In genomic region chr11:6362868-6363678, GRCh38 we compare ENCODE assay signal across 8 cellular contexts. TPM values are rescaled to one million over a fixed set of nuclear protein-coding genes. Genes with fewer than 3 reads are reported as not detected.
DNase-seq lines count a peak whose midpoint lies in the region; ATAC-seq and TF ChIP-seq lines count a peak whose summit lies in the region.

No MANE protein-coding gene starts in this region.

- 56% methylated on average over 6 of the region's 6 CpGs for WGBS in prostate gland

- H3K4me1 ChIP-seq in cardiac muscle cell (ENCODE audit: low read depth) (peaks cover 5% of the 10 kb centered on the region), prostate gland (replicated peaks) (no peaks in the 10 kb centered on the region), uterus (no peaks in the 10 kb centered on the region)

- H3K36me3 ChIP-seq in cardiac muscle cell (no peaks in the 10 kb centered on the region), prostate gland (no peaks in the 10 kb centered on the region), uterus (no peaks in the 10 kb centered on the region)

- H3K27ac ChIP-seq in cardiac muscle cell: peak overlapping the region; percentile 82
- H3K27ac ChIP-seq in prostate gland: no peak overlapping the region
- H3K27ac ChIP-seq in uterus: no peak overlapping the region

- H3K4me3 ChIP-seq in LNCaP clone FGC (ENCODE audit: low read depth, low read length) (no peak overlapping the region), cardiac muscle cell (no peak overlapping the region), prostate gland (no peak overlapping the region), uterus (no peak overlapping the region)

- no peak overlapping the region for H3K27ac Mint-ChIP-seq in activated naive CD4-positive, alpha-beta T cell treated with anti-CD3 and anti-CD28 coated beads, Interleukin-2, amount 50 U/mL, for 72 hours

- no peaks in the 10 kb centered on the region for H3K9me3 ChIP-seq in cardiac muscle cell (ENCODE audit: low read depth)
- no peaks in the 10 kb centered on the region for H3K9me3 ChIP-seq in prostate gland
- H3K9me3 ChIP-seq in uterus: no peaks in the 10 kb centered on the region

- H3K27me3 ChIP-seq in cardiac muscle cell: no peaks in the 10 kb centered on the region
- no peaks in the 10 kb centered on the region for H3K27me3 ChIP-seq in prostate gland (replicated peaks; ENCODE audit: insufficient read depth)
- H3K27me3 ChIP-seq in uterus: no peaks in the 10 kb centered on the region

- H3K9me3 Mint-ChIP-seq in activated naive CD4-positive, alpha-beta T cell treated with anti-CD3 and anti-CD28 coated beads, Interleukin-2, amount 50 U/mL, for 72 hours: no peaks in the 10 kb centered on the region

- TF ChIP-seq CTCF in LNCaP clone FGC (IDR thresholded peaks at IDR 0.05; ENCODE audit: control insufficient read depth, extremely low read depth, insufficient read depth): peak; percentile 100
- TF ChIP-seq CTCF in cardiac muscle cell (IDR thresholded peaks at IDR 0.05; ENCODE audit: low read depth, low read length): peak; percentile 97
- TF ChIP-seq CTCF in prostate gland (IDR thresholded peaks at IDR 0.05): peak; percentile 43 to 82 (median 68)
- peak; percentile 76 to 83 (median 80) for TF ChIP-seq CTCF in uterus (IDR thresholded peaks at IDR 0.05)

- TF ChIP-seq POLR2A in prostate gland (IDR thresholded peaks at IDR 0.05) (no peak), uterus (IDR thresholded peaks at IDR 0.05) (no peak)

- peak; percentile 96 for ATAC-seq in GM21786 (IDR thresholded peaks at IDR 0.05; ENCODE audit: unreplicated experiment)
- peak; percentile 92 to 94 for ATAC-seq in activated naive CD4-positive, alpha-beta T cell treated with anti-CD3 and anti-CD28 coated beads, Interleukin-2, amount 50 U/mL, for 72 hours

- H3K36me3 Mint-ChIP-seq in activated naive CD4-positive, alpha-beta T cell treated with anti-CD3 and anti-CD28 coated beads, Interleukin-2, amount 50 U/mL, for 72 hours: no peaks in the 10 kb centered on the region

- intact Hi-C loops in prostate gland (cut with DNase I): loop anchor here (5.0 kb wide), 1 partner anchor 341 kb away; no protein-coding TSS in a partner anchor
- intact Hi-C loops in uterus (cut with DNase I; ENCODE audit: low total_unique reads): no loop called here

- DNase-seq in ELR (ENCODE audit: low read depth) (peak; percentile 79), LNCaP clone FGC (ENCODE audit: low read depth) (peak; percentile 43), SK-N-DZ (ENCODE audit: low spot score) (peak; percentile 78), cardiac muscle cell (ENCODE audit: low read depth in 1 of 2, low spot score in 1 of 2) (peak; percentile 86 to 88), prostate gland (ENCODE audit: low spot score) (peak; percentile 67), uterus (peak; percentile 77 to 80)
- peak; percentile 77 to 78 for DNase-seq in activated naive CD4-positive, alpha-beta T cell treated with anti-CD3 and anti-CD28 coated beads, Interleukin-2, amount 50 U/mL, for 72 hours (ENCODE audit: low spot score in 2 of 2)

RNA-seq across cellular contexts. Expression of gene SMPD1, which starts 27.2 kb away (rescaled TPM):
- polyA plus RNA-seq in SK-N-DZ (2014; cell fraction: cytosol; rRNA removed): 9.4 and 10.2 TPM in 2 replicates
- 21.2 and 23.6 TPM in 2 replicates for polyA plus RNA-seq in SK-N-DZ (2014; cell fraction: nucleus; rRNA removed)
- total RNA-seq in activated naive CD4-positive, alpha-beta T cell treated with anti-CD3 and anti-CD28 coated beads, Interleukin-2, amount 50 U/mL, for 72 hours: 10 to 100 TPM; 13.1 to 24.8 TPM
- 44.8 and 52.1 TPM in 2 replicates for total RNA-seq in cardiac muscle cell
- polyA plus RNA-seq in cardiac muscle cell: 29.2 and 43.8 TPM in 2 replicates
- total RNA-seq in prostate gland: 10 to 100 TPM; 51.7 to 59.2 TPM
- total RNA-seq in uterus: 10 to 100 TPM in 3 of 4 donors, 1 to 10 TPM in 1; 5.9 to 36.4 (median 26.0) TPM

RNA-seq across cellular contexts. Expression of gene CAVIN3, which starts 42.8 kb away (rescaled TPM):
- not detected in 2 replicates for polyA plus RNA-seq in SK-N-DZ (2014; cell fraction: cytosol; rRNA removed)
- polyA plus RNA-seq in SK-N-DZ (2014; cell fraction: nucleus; rRNA removed): not detected in 2 replicates
- 10 to 100 TPM in 1 of 2 donors, 1 to 10 TPM in 1; 4.3 to 20.7 TPM for total RNA-seq in activated naive CD4-positive, alpha-beta T cell treated with anti-CD3 and anti-CD28 coated beads, Interleukin-2, amount 50 U/mL, for 72 hours
- total RNA-seq in cardiac muscle cell (54.5 and 71.8 TPM in 2 replicates), prostate gland (10 to 100 TPM; 46.1 to 92.4 TPM), uterus (100 to 1,000 TPM in 2 of 4 donors, 10 to 100 TPM in 2; 78.8 to 388 (median 107) TPM)
- 57.4 and 76.1 TPM in 2 replicates for polyA plus RNA-seq in cardiac muscle cell

RNA-seq across cellular contexts. Expression of gene APBB1, which starts 55.8 kb away (rescaled TPM):
- polyA plus RNA-seq in SK-N-DZ (2014; cell fraction: cytosol; rRNA removed): 122 and 127 TPM in 2 replicates
- 113 and 127 TPM in 2 replicates for polyA plus RNA-seq in SK-N-DZ (2014; cell fraction: nucleus; rRNA removed)
- total RNA-seq in activated naive CD4-positive, alpha-beta T cell treated with anti-CD3 and anti-CD28 coated beads, Interleukin-2, amount 50 U/mL, for 72 hours: 10 to 100 TPM; 40.0 to 72.5 TPM
- total RNA-seq in cardiac muscle cell (159 and 188 TPM in 2 replicates), prostate gland (10 to 100 TPM; 35.4 to 65.5 TPM), uterus (100 to 1,000 TPM in 1 of 4 donors, 10 to 100 TPM in 3; 16.2 to 110 (median 38.0) TPM)
- 193 and 201 TPM in 2 replicates for polyA plus RNA-seq in cardiac muscle cell
